1 cellular context compared by ENCODE assay signal in the genomic region with DNA sequence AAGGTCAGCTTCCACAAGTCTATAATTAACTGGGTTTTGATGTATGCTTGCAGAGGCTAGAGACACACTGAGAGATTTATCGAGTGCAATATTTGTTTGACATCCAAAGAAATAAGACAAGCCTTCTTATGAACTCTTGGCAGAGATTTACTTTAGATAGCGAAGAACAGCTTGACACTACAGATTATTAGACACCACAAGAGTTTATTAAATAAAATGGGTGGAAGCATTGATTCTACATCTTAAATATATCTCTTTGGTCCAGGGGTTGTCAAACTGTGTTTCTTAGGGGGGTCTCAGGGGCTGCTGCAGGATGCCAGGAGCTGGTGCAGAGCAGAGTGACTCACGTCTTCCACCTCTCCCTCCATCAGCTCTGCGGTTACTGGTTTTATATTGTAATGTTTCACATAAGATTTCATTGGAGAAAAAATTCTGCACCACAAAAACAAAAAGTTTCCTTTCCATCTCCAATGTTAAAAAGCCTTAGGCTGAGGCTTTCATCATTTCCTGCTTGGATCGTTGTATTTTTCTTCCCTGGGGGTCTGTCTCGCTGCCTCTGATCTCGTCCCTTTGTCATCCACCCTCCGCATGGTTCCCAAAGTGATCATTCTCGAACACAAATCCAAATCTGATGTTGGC.
TF ChIP-seq lines count a peak whose summit lies in the region.

No MANE protein-coding gene starts in this region.

TF ChIP-seq in H1, 55 proteins besides CTCF, POLR2A, EP300 and RAD21 (continued from another document):
- TF ChIP-seq, protein P1, sequence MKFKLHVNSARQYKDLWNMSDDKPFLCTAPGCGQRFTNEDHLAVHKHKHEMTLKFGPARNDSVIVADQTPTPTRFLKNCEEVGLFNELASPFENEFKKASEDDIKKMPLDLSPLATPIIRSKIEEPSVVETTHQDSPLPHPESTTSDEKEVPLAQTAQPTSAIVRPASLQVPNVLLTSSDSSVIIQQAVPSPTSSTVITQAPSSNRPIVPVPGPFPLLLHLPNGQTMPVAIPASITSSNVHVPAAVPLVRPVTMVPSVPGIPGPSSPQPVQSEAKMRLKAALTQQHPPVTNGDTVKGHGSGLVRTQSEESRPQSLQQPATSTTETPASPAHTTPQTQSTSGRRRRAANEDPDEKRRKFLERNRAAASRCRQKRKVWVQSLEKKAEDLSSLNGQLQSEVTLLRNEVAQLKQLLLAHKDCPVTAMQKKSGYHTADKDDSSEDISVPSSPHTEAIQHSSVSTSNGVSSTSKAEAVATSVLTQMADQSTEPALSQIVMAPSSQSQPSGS (IDR thresholded peaks at IDR 0.05; ENCODE audit: low read length), result no peak
- TF ChIP-seq SP2 (IDR thresholded peaks at IDR 0.05; ENCODE audit: low read length), result no peak
- no peak for TF ChIP-seq KDM4A (IDR thresholded peaks at IDR 0.05; ENCODE audit: low read depth, low read length, severe bottlenecking)
- no peak for TF ChIP-seq SP4 (IDR thresholded peaks at IDR 0.05; ENCODE audit: low read length)
- no peak for TF ChIP-seq SUZ12 (IDR thresholded peaks at IDR 0.05; ENCODE audit: low read length)
- TF ChIP-seq CBX5 (IDR thresholded peaks at IDR 0.05; ENCODE audit: low read depth, low read length), result no peak
- no peak for TF ChIP-seq HDAC6 (IDR thresholded peaks at IDR 0.05; ENCODE audit: low read depth, low read length)
- TF ChIP-seq MAFK (IDR thresholded peaks at IDR 0.05; ENCODE audit: low read depth, low read length), result no peak
- no peak for TF ChIP-seq KDM5A (IDR thresholded peaks at IDR 0.05; ENCODE audit: low read length)
